ENCODE assay signal across 17 cellular contexts in the genomic region with DNA sequence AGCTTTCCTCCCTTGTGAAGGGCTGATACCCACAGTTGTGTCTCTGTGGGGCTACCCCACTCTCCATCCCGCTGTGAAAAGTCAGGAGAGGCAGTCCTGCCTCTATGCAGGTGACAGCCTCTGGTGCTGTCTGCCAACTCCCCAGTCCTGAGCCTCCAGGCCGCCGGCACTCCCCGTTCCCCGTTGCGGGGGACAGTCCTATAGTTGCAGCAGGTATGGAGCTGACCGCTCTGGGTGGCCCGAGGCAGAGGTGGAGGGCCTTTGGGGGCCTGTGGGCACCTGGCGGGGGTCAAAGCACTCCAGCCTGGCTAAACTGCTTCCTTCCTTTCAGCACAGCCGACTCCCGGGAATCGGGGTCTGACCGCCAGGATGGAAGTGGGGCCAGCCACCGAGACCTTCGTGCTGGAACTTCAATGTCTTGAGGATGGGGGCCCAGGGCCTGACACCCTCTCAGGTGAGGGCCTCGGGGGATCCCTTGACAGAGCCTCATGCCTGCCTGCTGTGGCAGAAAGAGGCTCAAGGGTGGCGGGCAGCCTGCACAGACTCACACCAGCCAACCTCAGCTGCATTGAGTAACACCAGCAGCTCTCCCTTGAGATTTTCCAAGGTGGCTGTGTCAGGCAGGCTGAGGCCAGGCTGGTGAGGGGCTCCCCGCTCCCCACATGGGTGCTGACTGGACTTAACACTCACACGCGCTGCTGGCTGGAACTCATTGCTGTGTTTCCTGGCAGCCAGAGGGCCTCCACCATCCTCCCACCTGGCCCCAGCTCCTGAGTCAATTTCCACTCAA. TPM values are rescaled to one million over a fixed set of nuclear protein-coding genes. Genes with fewer than 3 reads are reported as not detected.
DNase-seq lines count a peak whose midpoint lies in the region; TF ChIP-seq lines count a peak whose summit lies in the region.
"Had no signal": no experiment of that assay in that cellular context is flagged by ENCODE, and none has a peak within 500 bp of the region (broad histone marks: within the 10 kb centered on the region; RNA-seq: fewer than 3 reads in every experiment).

No MANE protein-coding gene starts in this region.

- no peak for TF ChIP-seq POLR2A in transverse colon (IDR thresholded peaks at IDR 0.05)

- H3K79me2 ChIP-seq in H9 (ENCODE audit: insufficient read depth, low read length): no peaks in the 10 kb centered on the region
- H3K79me2 ChIP-seq in neural cell (replicated peaks; ENCODE audit: insufficient read depth, low read length): no peaks in the 10 kb centered on the region

- no peak overlapping the region for H3K23ac ChIP-seq in H9 (ENCODE audit: insufficient read length, low read depth, low read length)

- H3F3A ChIP-seq in neural cell (ENCODE audit: insufficient read depth, low read length, poor library complexity, severe bottlenecking): no peaks in the 10 kb centered on the region

- H3K9me3 Mint-ChIP-seq in CD4-positive, alpha-beta memory T cell: peaks cover 0 to 3% (median 0%) of the 10 kb centered on the region in 8 donors
- H3K9me3 Mint-ChIP-seq in H9 (no peaks in the 10 kb centered on the region; a peak in 2 of 5 replicates), chondrocyte (ENCODE audit: low read depth) (no peaks in the 10 kb centered on the region)
- H3K9me3 Mint-ChIP-seq: activated CD4-positive, alpha-beta T cell treated with anti-CD3 and anti-CD28 coated beads, Interleukin-2, amount 10 ng/mL, durations not matched to agents 7 days and 5 days had no signal

- H3K27me3 ChIP-seq in CD4-positive, alpha-beta memory T cell (ENCODE audit: insufficient read depth, low read length): peaks cover 5% of the 10 kb centered on the region
- H3K27me3 ChIP-seq in H9 (ENCODE audit: insufficient read depth, low read length) (no peaks in the 10 kb centered on the region), neural cell (ENCODE audit: insufficient read depth, low read depth, low read length) (no peaks in the 10 kb centered on the region), transverse colon (peaks cover 32% of the 10 kb centered on the region)
- H3K27me3 ChIP-seq: adrenal gland, sigmoid colon had no signal

- POLR2A ChIA-PET in CD4-positive, alpha-beta memory T cell (lab: Charles Lee; ENCODE audit: partially characterized antibody): interaction anchor here (1.8 kb wide), 1 partner anchor 27 kb away, joined by 5 read pairs; a partner anchor contains a TSS

- H2BK120ac ChIP-seq in H9 (ENCODE audit: low read depth, low read length, poor library complexity, severe bottlenecking): no peak overlapping the region

- no peak for TF ChIP-seq CTCF in H9 (conservative IDR thresholded peaks at IDR 0.05)
- no peak for TF ChIP-seq CTCF in chondrocyte (IDR thresholded peaks at IDR 0.05)
- no peak for TF ChIP-seq CTCF in neural cell (IDR thresholded peaks at IDR 0.05; ENCODE audit: poor library complexity, severe bottlenecking)
- no peak for TF ChIP-seq CTCF in transverse colon (IDR thresholded peaks at IDR 0.05)
- no peak for TF ChIP-seq CTCF in GM13977 (IDR thresholded peaks at IDR 0.05; ENCODE audit: extremely low read depth, insufficient read depth, missing control alignments)

- H4K91ac ChIP-seq in H9 (ENCODE audit: insufficient read length, low read depth, low read length): no peak overlapping the region

- no peak overlapping the region for H3T11ph ChIP-seq in H9 (ENCODE audit: low read length)

- H4K5ac ChIP-seq in H9 (ENCODE audit: insufficient read length, low read depth, low read length): no peak overlapping the region

- peak overlapping the region in 4 of 7 donors; percentile 44 to 66 (median 62) for H3K27ac Mint-ChIP-seq in CD4-positive, alpha-beta memory T cell
- H3K27ac Mint-ChIP-seq in H9: no peak overlapping the region
- no peak overlapping the region for H3K27ac Mint-ChIP-seq in chondrocyte (ENCODE audit: unreplicated experiment)

- intact Hi-C loops in CD4-positive, alpha-beta memory T cell (cut with micrococcal nuclease): no loop called here
- intact Hi-C loops in transverse colon (cut with DNase I; ENCODE audit: low total_unique reads): no loop called here

- no peak overlapping the region for H2BK15ac ChIP-seq in H9 (ENCODE audit: low read depth, low read length)

- no peak overlapping the region for H2BK5ac ChIP-seq in H9 (ENCODE audit: insufficient read length, low read length)

- no peak overlapping the region for H3K56ac ChIP-seq in H9 (ENCODE audit: insufficient read length, low read depth, low read length)

- H3K9ac ChIP-seq in H9 (ENCODE audit: extremely low read depth, insufficient read length, low read length): no peak overlapping the region
- H3K9ac ChIP-seq in neural cell (ENCODE audit: low read length): peak overlapping the region; percentile 1

- H3K4me2 ChIP-seq in H9 (ENCODE audit: insufficient read depth, insufficient read length, low read length) (no peak overlapping the region), neural cell (ENCODE audit: low read length) (no peak overlapping the region)

- no peak overlapping the region for H3K4me3 ChIP-seq in CD4-positive, alpha-beta memory T cell (ENCODE audit: low read length in 2 of 2)
- no peak overlapping the region for H3K4me3 ChIP-seq in neural cell (ENCODE audit: low read length)
- no peak overlapping the region for H3K4me3 ChIP-seq in transverse colon

- H3K27ac ChIP-seq in CD4-positive, alpha-beta memory T cell (ENCODE audit: low read depth, low read length): no peak overlapping the region
- H3K27ac ChIP-seq in H9 (ENCODE audit: insufficient read length, low read depth, low read length) (no peak overlapping the region), neural cell (ENCODE audit: low read length) (no peak overlapping the region), transverse colon (no peak overlapping the region)
- H3K27ac ChIP-seq: adrenal gland had no signal

- H3K36me3 Mint-ChIP-seq in CD4-positive, alpha-beta memory T cell: peaks cover 0 to 6% of the 10 kb centered on the region in 2 donors
- H3K36me3 Mint-ChIP-seq in H9 (ENCODE audit: insufficient read depth in 1 of 3, low read depth in 3 of 3) (peaks cover 10 to 27% (median 25%) of the 10 kb centered on the region in 3 experiments), chondrocyte (ENCODE audit: low read depth) (peaks cover 9% of the 10 kb centered on the region)

- H3K18ac ChIP-seq in H9 (ENCODE audit: insufficient read length, low read depth, low read length): no peak overlapping the region

- H2BK12ac ChIP-seq in H9 (ENCODE audit: insufficient read length, low read depth, low read length): no peak overlapping the region

- in situ Hi-C loops in transverse colon (cut with MboI; ENCODE audit: low pct_ligation_motif_present in 1 of 4, low pct_unique_long_range_greater_than_20kb in 1 of 4, low sequenced_read_pairs in 3 of 4): no loop called here
- in situ Hi-C loops in GM13977 (cut with MboI; ENCODE audit: low pct_unique_long_range_greater_than_20kb, low sequenced_read_pairs, unreplicated experiment): no loop called here

- H2AFZ ChIP-seq in H9 (ENCODE audit: low read length) (no peak overlapping the region), neural cell (ENCODE audit: low read depth, low read length) (no peak overlapping the region)

- H2BK20ac ChIP-seq in H9 (ENCODE audit: low read depth, low read length, poor library complexity, severe bottlenecking): no peak overlapping the region

- peaks cover 11% of the 10 kb centered on the region for H3K23me2 ChIP-seq in H9 (ENCODE audit: insufficient read length, low read depth, low read length, poor library complexity, severe bottlenecking)

- H3K4ac ChIP-seq in H9 (ENCODE audit: low read depth, low read length): no peak overlapping the region

- TF ChIP-seq RAD21 in neural cell (conservative IDR thresholded peaks at IDR 0.05): no peak

- H3K36me3 ChIP-seq in CD4-positive, alpha-beta memory T cell (ENCODE audit: insufficient read depth, low read length): no peaks in the 10 kb centered on the region
- H3K36me3 ChIP-seq in neural cell (ENCODE audit: insufficient read depth, low read length) (no peaks in the 10 kb centered on the region), transverse colon (no peaks in the 10 kb centered on the region)

- H4K8ac ChIP-seq in H9 (replicated peaks; ENCODE audit: insufficient read length, low read depth, low read length): no peak overlapping the region

- no peaks in the 10 kb centered on the region for H3K9me3 ChIP-seq in CD4-positive, alpha-beta memory T cell (ENCODE audit: control insufficient read depth in 1 of 2, low read length in 2 of 2)
- H3K9me3 ChIP-seq in H9 (ENCODE audit: control insufficient read depth, low read depth, low read length): no peaks in the 10 kb centered on the region
- H3K9me3 ChIP-seq in neural cell (ENCODE audit: low read length): no peaks in the 10 kb centered on the region
- H3K9me3 ChIP-seq in transverse colon: no peaks in the 10 kb centered on the region
- H3K9me3 ChIP-seq: adrenal gland, sigmoid colon had no signal

- H3K27me3 Mint-ChIP-seq in CD4-positive, alpha-beta memory T cell: peaks cover 10% of the 10 kb centered on the region in 2 donors
- H3K27me3 Mint-ChIP-seq in H9 (ENCODE audit: low read depth) (no peaks in the 10 kb centered on the region; the same call in 1 of the 2 replicates), chondrocyte (ENCODE audit: low read depth) (no peaks in the 10 kb centered on the region)

- peaks cover 34% of the 10 kb centered on the region for H3K4me1 ChIP-seq in CD4-positive, alpha-beta memory T cell (ENCODE audit: insufficient read depth, low read length)
- H3K4me1 ChIP-seq in H9 (ENCODE audit: insufficient read depth, low read length): peaks cover 5% of the 10 kb centered on the region
- peaks cover 0 to 34% (median 7%) of the 10 kb centered on the region in 4 donors for H3K4me1 ChIP-seq in transverse colon

- peak overlapping the region; percentile 36 to 73 (median 70) for H3K4me3 Mint-ChIP-seq in CD4-positive, alpha-beta memory T cell
- H3K4me3 Mint-ChIP-seq in H9: peak overlapping the region; percentile 54 to 73
- peak overlapping the region; percentile 50 for H3K4me3 Mint-ChIP-seq in chondrocyte (ENCODE audit: unreplicated experiment)

- H4K20me1 ChIP-seq in H9 (ENCODE audit: control insufficient read depth, insufficient read depth, insufficient read length) (no peaks in the 10 kb centered on the region), neural cell (ENCODE audit: insufficient read depth) (no peaks in the 10 kb centered on the region)

- TF ChIP-seq EP300 in neural cell (conservative IDR thresholded peaks at IDR 0.05; ENCODE audit: poor library complexity, severe bottlenecking) (no peak), transverse colon (IDR thresholded peaks at IDR 0.05; ENCODE audit: low read depth) (no peak)

- no peak for DNase-seq in CD4-positive, alpha-beta memory T cell
- DNase-seq in H9: no peak
- DNase-seq in chondrocyte (ENCODE audit: low spot score): no peak
- no peak for DNase-seq in transverse colon
- no peak for DNase-seq in SHP77 treated with DMSO at 0.1 percent for 48 hours (lab: John Stamatoyannopoulos, UW)
- DNase-seq in GM13977 (ENCODE audit: low spot score): no peak
- DNase-seq: activated CD4-positive, alpha-beta T cell treated with anti-CD3 and anti-CD28 coated beads, Interleukin-2, amount 10 ng/mL, durations not matched to agents 7 days and 5 days; AML-193; hippocampal formation; kidney; NCI-H2171; NCI-H748 treated with DMSO at 0.1 percent for 48 hours; occipital lobe; sigmoid colon; stimulated activated CD4-positive, alpha-beta T cell treated with anti-CD3 and anti-CD28 coated beads, Interleukin-1b, Interleukin-23, amount 100 ng/mL, for 48 hours had no signal

- no CpG with 5 or more reads among the region's 20 CpGs for WGBS in H9 (ENCODE audit: extremely low coverage, insufficient read length, low lambda C conversion rate)
- 93% methylated on average over 20 of the region's 20 CpGs; no CpG with 5 or more reads in 1 of the 2 donors for WGBS in transverse colon (ENCODE audit: low coverage in 1 of 2), 2 donors

- H2AK5ac ChIP-seq in H9 (ENCODE audit: insufficient read length, low read length): no peak overlapping the region

- H3K79me1 ChIP-seq in H9 (ENCODE audit: insufficient read depth, low read depth, low read length, poor library complexity, severe bottlenecking): no peaks in the 10 kb centered on the region

- peaks cover 23 to 49% (median 36%) of the 10 kb centered on the region in 4 donors for H3K4me1 Mint-ChIP-seq in CD4-positive, alpha-beta memory T cell
- H3K4me1 Mint-ChIP-seq in H9 (peaks cover 9 to 14% of the 10 kb centered on the region in 2 experiments), chondrocyte (ENCODE audit: low read depth) (peaks cover 9% of the 10 kb centered on the region)

- H3K14ac ChIP-seq in H9 (ENCODE audit: insufficient read depth, low read length): no peak overlapping the region; the same call in 1 of the 2 replicates

- H3K9me2 ChIP-seq in neural cell (ENCODE audit: insufficient read depth, low read length): no peaks in the 10 kb centered on the region

- CTCF ChIA-PET in CD4-positive, alpha-beta memory T cell (lab: Charles Lee; ENCODE audit: partially characterized antibody): interaction anchor here (1.4 kb wide), 1 partner anchor 8 kb away, joined by 3 read pairs; no protein-coding TSS in a partner anchor

RNA-seq across cellular contexts. Expression of a gene that starts 1.6 kb away (rescaled TPM):
- total RNA-seq in CD4-positive, alpha-beta memory T cell: 1 to 10 TPM; 2.0 to 2.2 TPM
- polyA plus RNA-seq in CD4-positive, alpha-beta memory T cell: 1 to 10 TPM in 1 of 2 donors, under 1 TPM in 1; 0.34 to 1.9 TPM
- 9.3 and 9.6 TPM in 2 replicates for total RNA-seq in H9 (2021)
- 13.4 to 16.2 TPM (median 15.1 TPM) in 3 replicates for total RNA-seq in chondrocyte
- polyA plus RNA-seq in neural cell: 8.7 and 12.9 TPM in 2 replicates
- 23.0 and 26.8 TPM in 2 replicates for polyA minus RNA-seq in neural cell
- total RNA-seq in transverse colon: 10 to 100 TPM in 1 of 4 donors, 1 to 10 TPM in 3; 2.9 to 18.7 (median 7.3) TPM

RNA-seq across cellular contexts. Expression of a gene that starts 20.1 kb away (rescaled TPM):
- total RNA-seq in CD4-positive, alpha-beta memory T cell: 10 to 100 TPM; 59.4 to 62.0 TPM
- polyA plus RNA-seq in CD4-positive, alpha-beta memory T cell: 1 to 10 TPM in 1 of 2 donors, under 1 TPM in 1; 0.45 to 5.8 TPM
- 22.2 and 23.4 TPM in 2 replicates for total RNA-seq in H9 (2021)
- 26.0 to 32.5 TPM (median 28.9 TPM) in 3 replicates for total RNA-seq in chondrocyte
- polyA plus RNA-seq in neural cell: 22.2 and 31.6 TPM in 2 replicates
- 32.5 and 43.3 TPM in 2 replicates for polyA minus RNA-seq in neural cell
- total RNA-seq in transverse colon: 100 to 1,000 TPM in 1 of 4 donors, 10 to 100 TPM in 3; 15.3 to 188 (median 50.9) TPM

RNA-seq across cellular contexts. Expression of a gene that starts 27.2 kb away (rescaled TPM):
- 10 to 100 TPM; 56.6 to 62.1 TPM for total RNA-seq in CD4-positive, alpha-beta memory T cell
- 10 to 100 TPM; 25.4 to 37.5 TPM for polyA plus RNA-seq in CD4-positive, alpha-beta memory T cell
- total RNA-seq in H9 (2021) (41.9 and 42.9 TPM in 2 replicates), chondrocyte (30.0 to 32.5 TPM (median 31.3 TPM) in 3 replicates), transverse colon (10 to 100 TPM; 21.8 to 56.5 (median 32.6) TPM)
- polyA plus RNA-seq in neural cell: 32.0 and 36.2 TPM in 2 replicates
- 34.5 and 47.0 TPM in 2 replicates for polyA minus RNA-seq in neural cell

RNA-seq across cellular contexts. Expression of a gene that starts 39.8 kb away (rescaled TPM):
- 10 to 100 TPM; 31.6 to 31.9 TPM for total RNA-seq in CD4-positive, alpha-beta memory T cell
- polyA plus RNA-seq in CD4-positive, alpha-beta memory T cell: 10 to 100 TPM; 52.2 to 80.8 TPM
- total RNA-seq in H9 (2021) (58.9 and 62.0 TPM in 2 replicates), chondrocyte (44.0 to 60.5 TPM (median 50.6 TPM) in 3 replicates), transverse colon (10 to 100 TPM in 3 of 4 donors, 1 to 10 TPM in 1; 6.4 to 53.8 (median 26.1) TPM)
- 52.2 and 55.9 TPM in 2 replicates for polyA plus RNA-seq in neural cell
- polyA minus RNA-seq in neural cell: 35.5 and 39.7 TPM in 2 replicates

Comparison
In these comparisons a context has a peak if more than half of its experiments do, and no peak if none do; other contexts are left out.
1. H3K27ac Mint-ChIP-seq: peak in CD4-positive, alpha-beta memory T cell (4 of 7); none in H9 (0 of 3) and chondrocyte (single experiment).
2. Peak in every context shown above with its lines, with median percentiles within 50 percentile points of each other: H3K4me3 Mint-ChIP-seq.